10 cellular contexts compared by ENCODE assay signal in the genomic region with DNA sequence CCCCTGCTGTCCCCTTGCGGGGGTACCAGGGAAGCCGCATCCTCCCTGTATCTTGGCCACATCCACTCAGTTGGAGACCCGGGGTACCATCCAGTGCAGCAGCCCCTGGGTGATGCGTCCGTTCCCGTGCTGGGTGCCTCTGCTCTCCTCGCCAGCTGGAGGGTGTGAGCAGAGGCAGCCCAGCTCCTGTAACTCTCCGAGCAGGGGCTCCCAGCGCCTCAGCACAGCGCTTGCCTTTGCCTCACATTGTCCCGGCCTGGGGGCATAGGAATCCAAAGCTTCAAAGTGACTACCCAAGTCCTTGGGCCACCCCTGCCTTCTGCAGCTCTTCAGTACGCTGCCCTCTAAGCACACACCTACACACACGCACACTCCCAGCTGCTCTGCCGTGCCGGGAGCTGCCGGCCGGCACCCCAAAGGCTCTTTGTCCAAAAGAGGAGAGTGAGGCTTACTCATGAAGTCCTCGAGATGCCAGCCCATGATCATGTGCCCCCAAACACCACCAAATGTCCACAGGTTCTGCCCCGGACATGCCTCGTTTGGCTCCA. TPM values are rescaled to one million over a fixed set of nuclear protein-coding genes. Genes with fewer than 3 reads are reported as not detected.
DNase-seq lines count a peak whose midpoint lies in the region; ATAC-seq and TF ChIP-seq lines count a peak whose summit lies in the region.
"Had no signal": no experiment of that assay in that cellular context is flagged by ENCODE, and none has a peak within 500 bp of the region (broad histone marks: within the 10 kb centered on the region; RNA-seq: fewer than 3 reads in every experiment).

No MANE protein-coding gene starts in this region.

- H3K27ac Mint-ChIP-seq in brain: peak overlapping the region; percentile 84 to 97 (median 96)

- DNase-seq in GM23248 (peak; percentile 78), NCI-H510A treated with DMSO at 0.1 percent for 48 hours (lab: John Stamatoyannopoulos, UW) (no peak), NCI-H187 treated with DMSO at 0.1 percent for 48 hours (lab: John Stamatoyannopoulos, UW) (no peak)
- DNase-seq: stimulated activated CD4-positive, alpha-beta T cell treated with anti-CD3 and anti-CD28 coated beads, Interleukin-2, amount 100 ng/mL, for 48 hours had no signal

- peaks cover 19% of the 10 kb centered on the region for H3K4me1 ChIP-seq in GM23248 (ENCODE audit: insufficient read depth)

- TF ChIP-seq CTCF in brain (conservative IDR thresholded peaks at IDR 0.05): no peak

- H3K36me3 Mint-ChIP-seq in brain: peaks cover 12% of the 10 kb centered on the region

- no peaks in the 10 kb centered on the region for H3K27me3 ChIP-seq in GM23248 (replicated peaks; ENCODE audit: insufficient read depth)

- peak overlapping the region; percentile 90 for H3K9ac ChIP-seq in GM23248

- no peaks in the 10 kb centered on the region for H3K9me2 ChIP-seq in GM23248 (ENCODE audit: insufficient read depth)

- no peaks in the 10 kb centered on the region for H3K36me3 ChIP-seq in GM23248 (ENCODE audit: low read depth)

- no peak for ATAC-seq in HG02973 (IDR thresholded peaks at IDR 0.05; ENCODE audit: unreplicated experiment)
- no peak for ATAC-seq in HG03432 (IDR thresholded peaks at IDR 0.05; ENCODE audit: unreplicated experiment)

- no peaks in the 10 kb centered on the region for H3K79me2 ChIP-seq in GM23248 (ENCODE audit: insufficient read depth)

- peak overlapping the region; percentile 95 for H3K4me2 ChIP-seq in GM23248 (ENCODE audit: unreplicated experiment)

- H2AFZ ChIP-seq in GM23248: peak overlapping the region; percentile 77

- peak overlapping the region; percentile 83 for H3K27ac ChIP-seq in GM23248
- peak overlapping the region; percentile 3 to 93 (median 79) for H3K27ac ChIP-seq in skin epidermis

- H3K27me3 Mint-ChIP-seq in brain: no peaks in the 10 kb centered on the region

- WGBS in GM23248 (ENCODE audit: low coverage in 1 of 2, low lambda C conversion rate in 2 of 2, missing lambda C conversion rate in 2 of 2), 2 experiments: 3% methylated on average over 20 of the region's 20 CpGs

- peak overlapping the region; percentile 84 to 92 (median 90) for H3K4me3 Mint-ChIP-seq in brain

- H3K4me3 ChIP-seq in GM23248: peak overlapping the region; percentile 76
- H3K4me3 ChIP-seq in iPS-18c (ENCODE audit: insufficient read depth, low read depth, low read length): peak overlapping the region; percentile 67
- H3K4me3 ChIP-seq in skin epidermis: peak overlapping the region; percentile 38 to 58 (median 41)

- no peaks in the 10 kb centered on the region for H3K9me3 ChIP-seq in GM23248 (ENCODE audit: low read depth)
- no peaks in the 10 kb centered on the region for H3K9me3 ChIP-seq in iPS-18c (ENCODE audit: control insufficient read depth, insufficient read depth, low read length)

- no peaks in the 10 kb centered on the region for H4K20me1 ChIP-seq in GM23248 (ENCODE audit: insufficient read depth)

- H3K9me3 Mint-ChIP-seq in brain: no peaks in the 10 kb centered on the region

- peaks cover 84% of the 10 kb centered on the region for H3K4me1 Mint-ChIP-seq in brain

- in situ Hi-C loops in GM23248 (cut with MboI): no loop called here

- peaks cover 7% of the 10 kb centered on the region; the same call in 1 of the 2 replicates for H3F3A ChIP-seq in GM23248 (ENCODE audit: insufficient read depth)

RNA-seq across cellular contexts. Expression of gene ANGPTL2, which starts 0.7 kb away (rescaled TPM):
- 9.0 and 12.3 TPM in 2 replicates for total RNA-seq in GM23248 (2014; rRNA removed; shearing (Covaris generic))
- polyA plus RNA-seq in GM23248 (2016; fragmentation: Nextera tagmentation; extraction: Ambion mirVana) (8.8 and 9.5 TPM in 2 replicates), brain (ENCODE audit: insufficient read depth, low read depth, low replicate concordance) (14.9 TPM)
- total RNA-seq: T-helper 1 cell treated with Interleukin-12 subunit alpha and Interleukin-12 subunit beta and Interleukin-4 antibody, amounts not matched to agents 30 ng/mL and 1 ng/mL, for 36 hours had no signal
